Comparison of ENCODE assay signal across 1 cellular context in genomic region chr13:19817510-19818158, GRCh38.
TF ChIP-seq lines count a peak whose summit lies in the region.

No MANE protein-coding gene starts in this region.

TF ChIP-seq in HepG2, 621 proteins besides CTCF, POLR2A, EP300 and RAD21 (continued from another document):
- no peak for TF ChIP-seq ZNF616 (CRISPR knock-in tag; IDR thresholded peaks at IDR 0.05; ENCODE audit: low read depth)
- TF ChIP-seq ZNF251 (CRISPR knock-in tag; IDR thresholded peaks at IDR 0.05) = no peak
- TF ChIP-seq ZNF792 (CRISPR knock-in tag; IDR thresholded peaks at IDR 0.05) = no peak
- no peak for TF ChIP-seq SNRNP70 (IDR thresholded peaks at IDR 0.05; ENCODE audit: low read depth, low read length)
- no peak for TF ChIP-seq TGIF2 (CRISPR knock-in tag; IDR thresholded peaks at IDR 0.05)
- no peak for TF ChIP-seq NCOA2 (CRISPR knock-in tag; IDR thresholded peaks at IDR 0.05)
- no peak for TF ChIP-seq JARID2 (CRISPR knock-in tag; IDR thresholded peaks at IDR 0.05; ENCODE audit: insufficient replicate concordance)
- TF ChIP-seq PBX2 (CRISPR knock-in tag; IDR thresholded peaks at IDR 0.05) = no peak
- no peak for TF ChIP-seq ZMAT5 (CRISPR knock-in tag; IDR thresholded peaks at IDR 0.05; ENCODE audit: borderline replicate concordance, low read depth)
- TF ChIP-seq DZIP1 (CRISPR knock-in tag; IDR thresholded peaks at IDR 0.05) = no peak
- no peak for TF ChIP-seq GLMP (CRISPR knock-in tag; IDR thresholded peaks at IDR 0.05; ENCODE audit: borderline replicate concordance)
- TF ChIP-seq ZNF556 (CRISPR knock-in tag; IDR thresholded peaks at IDR 0.05; ENCODE audit: borderline replicate concordance) = no peak
- no peak for TF ChIP-seq ZKSCAN1 (IDR thresholded peaks at IDR 0.05; ENCODE audit: low read length)
- TF ChIP-seq ZNF704 (CRISPR knock-in tag; IDR thresholded peaks at IDR 0.05; ENCODE audit: borderline replicate concordance) = no peak
- no peak for TF ChIP-seq GATAD2A (CRISPR knock-in tag; IDR thresholded peaks at IDR 0.05)
- TF ChIP-seq RERE (CRISPR knock-in tag; IDR thresholded peaks at IDR 0.05; ENCODE audit: low read depth) = no peak
- no peak for TF ChIP-seq FOXK2 (IDR thresholded peaks at IDR 0.05)
